In genomic region chr9:105625088-105625487, GRCh38 we compare ENCODE assay signal across 9 cellular contexts. TPM values are rescaled to one million over a fixed set of nuclear protein-coding genes. Genes with fewer than 3 reads are reported as not detected.
"Had no signal": no experiment of that assay in that cellular context is flagged by ENCODE, and none has a peak within 500 bp of the region (broad histone marks: within the 10 kb centered on the region; RNA-seq: fewer than 3 reads in every experiment).

No MANE protein-coding gene starts in this region.

- ATAC-seq: GM12878 had no signal

- DNase-seq: GDM1, GF-D8 had no signal

- H3K4me3 ChIP-seq: GM12878 had no signal

- FAIRE-seq: G401.6, GM12878, GM12891, GM12892, GM18507, GM19239 had no signal

RNA-seq across cellular contexts. Expression of gene TAL2, which starts 37.2 kb away (rescaled TPM):
- total RNA-seq: G401 had no signal
